1 cellular context compared by ENCODE assay signal in the genomic region with DNA sequence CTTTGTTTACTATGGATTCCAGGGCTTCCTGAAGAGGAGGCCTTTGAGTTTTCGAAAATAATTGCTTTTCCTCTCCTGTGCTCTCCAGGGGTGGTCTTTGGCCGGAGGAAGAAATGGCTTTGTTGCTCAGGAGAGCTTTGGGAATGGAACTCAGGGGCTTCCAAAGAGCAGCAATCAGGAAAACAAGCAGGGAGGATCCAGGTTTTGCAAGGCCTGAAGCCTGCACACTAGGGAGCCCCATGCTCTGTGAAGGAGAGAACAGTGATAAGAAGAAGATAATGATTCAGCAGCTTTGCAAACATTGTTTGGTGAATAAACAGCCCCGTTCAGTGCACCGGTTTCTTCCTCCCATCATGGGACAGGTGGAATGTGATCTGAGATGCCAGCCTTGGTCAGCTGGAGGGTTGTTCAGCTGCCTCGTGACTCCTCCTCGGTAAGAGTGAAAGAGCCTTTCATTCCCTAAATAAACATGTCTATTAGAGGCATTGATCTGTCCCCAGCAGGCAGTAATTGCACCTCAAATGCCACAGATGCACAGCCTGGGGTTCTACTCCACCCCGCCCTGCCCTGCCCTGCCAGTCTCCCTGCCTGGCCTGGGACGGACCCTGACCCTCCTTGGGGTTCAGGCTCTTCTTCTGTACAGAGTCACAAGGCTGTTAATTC.
TF ChIP-seq lines count a peak whose summit lies in the region.

No MANE protein-coding gene starts in this region.

TF ChIP-seq in HepG2, 621 proteins besides CTCF, POLR2A, EP300 and RAD21 (continued from another document and continues in another):
- TF ChIP-seq, protein P1, sequence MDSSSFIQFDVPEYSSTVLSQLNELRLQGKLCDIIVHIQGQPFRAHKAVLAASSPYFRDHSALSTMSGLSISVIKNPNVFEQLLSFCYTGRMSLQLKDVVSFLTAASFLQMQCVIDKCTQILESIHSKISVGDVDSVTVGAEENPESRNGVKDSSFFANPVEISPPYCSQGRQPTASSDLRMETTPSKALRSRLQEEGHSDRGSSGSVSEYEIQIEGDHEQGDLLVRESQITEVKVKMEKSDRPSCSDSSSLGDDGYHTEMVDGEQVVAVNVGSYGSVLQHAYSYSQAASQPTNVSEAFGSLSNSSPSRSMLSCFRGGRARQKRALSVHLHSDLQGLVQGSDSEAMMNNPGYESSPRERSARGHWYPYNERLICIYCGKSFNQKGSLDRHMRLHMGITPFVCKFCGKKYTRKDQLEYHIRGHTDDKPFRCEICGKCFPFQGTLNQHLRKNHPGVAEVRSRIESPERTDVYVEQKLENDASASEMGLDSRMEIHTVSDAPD (CRISPR knock-in tag; IDR thresholded peaks at IDR 0.05) = peak; percentile 88; the same call in 1 of the 2 replicates
- peak; percentile 76 for TF ChIP-seq ZMYM4 (CRISPR knock-in tag; IDR thresholded peaks at IDR 0.05)
- peak; percentile 48; the same call in 1 of the 2 replicates for TF ChIP-seq KMT2A (CRISPR knock-in tag; IDR thresholded peaks at IDR 0.05)
- peak; percentile 95 for TF ChIP-seq ISL2 (CRISPR knock-in tag; IDR thresholded peaks at IDR 0.05)
- peak; percentile 57 for TF ChIP-seq CEBPG (CRISPR knock-in tag; IDR thresholded peaks at IDR 0.05)
- TF ChIP-seq ZZZ3 (CRISPR knock-in tag; IDR thresholded peaks at IDR 0.05; ENCODE audit: borderline replicate concordance) = no peak
- TF ChIP-seq, protein P2, sequence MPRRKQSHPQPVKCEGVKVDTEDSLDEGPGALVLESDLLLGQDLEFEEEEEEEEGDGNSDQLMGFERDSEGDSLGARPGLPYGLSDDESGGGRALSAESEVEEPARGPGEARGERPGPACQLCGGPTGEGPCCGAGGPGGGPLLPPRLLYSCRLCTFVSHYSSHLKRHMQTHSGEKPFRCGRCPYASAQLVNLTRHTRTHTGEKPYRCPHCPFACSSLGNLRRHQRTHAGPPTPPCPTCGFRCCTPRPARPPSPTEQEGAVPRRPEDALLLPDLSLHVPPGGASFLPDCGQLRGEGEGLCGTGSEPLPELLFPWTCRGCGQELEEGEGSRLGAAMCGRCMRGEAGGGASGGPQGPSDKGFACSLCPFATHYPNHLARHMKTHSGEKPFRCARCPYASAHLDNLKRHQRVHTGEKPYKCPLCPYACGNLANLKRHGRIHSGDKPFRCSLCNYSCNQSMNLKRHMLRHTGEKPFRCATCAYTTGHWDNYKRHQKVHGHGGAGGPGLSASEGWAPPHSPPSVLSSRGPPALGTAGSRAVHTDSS (CRISPR knock-in tag; conservative IDR thresholded peaks at IDR 0.05) = no peak
- no peak for TF ChIP-seq ZNF7 (CRISPR knock-in tag; IDR thresholded peaks at IDR 0.05)
- TF ChIP-seq ZNF747 (CRISPR knock-in tag; IDR thresholded peaks at IDR 0.05; ENCODE audit: borderline replicate concordance) = 0 out of 2 replicates have a peak, but pooled peaks have one; percentile 45
- TF ChIP-seq, protein P3, sequence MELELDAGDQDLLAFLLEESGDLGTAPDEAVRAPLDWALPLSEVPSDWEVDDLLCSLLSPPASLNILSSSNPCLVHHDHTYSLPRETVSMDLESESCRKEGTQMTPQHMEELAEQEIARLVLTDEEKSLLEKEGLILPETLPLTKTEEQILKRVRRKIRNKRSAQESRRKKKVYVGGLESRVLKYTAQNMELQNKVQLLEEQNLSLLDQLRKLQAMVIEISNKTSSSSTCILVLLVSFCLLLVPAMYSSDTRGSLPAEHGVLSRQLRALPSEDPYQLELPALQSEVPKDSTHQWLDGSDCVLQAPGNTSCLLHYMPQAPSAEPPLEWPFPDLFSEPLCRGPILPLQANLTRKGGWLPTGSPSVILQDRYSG (CRISPR knock-in tag; IDR thresholded peaks at IDR 0.05) = peak; percentile 55; the same call in 1 of the 2 replicates
- TF ChIP-seq, protein P4, sequence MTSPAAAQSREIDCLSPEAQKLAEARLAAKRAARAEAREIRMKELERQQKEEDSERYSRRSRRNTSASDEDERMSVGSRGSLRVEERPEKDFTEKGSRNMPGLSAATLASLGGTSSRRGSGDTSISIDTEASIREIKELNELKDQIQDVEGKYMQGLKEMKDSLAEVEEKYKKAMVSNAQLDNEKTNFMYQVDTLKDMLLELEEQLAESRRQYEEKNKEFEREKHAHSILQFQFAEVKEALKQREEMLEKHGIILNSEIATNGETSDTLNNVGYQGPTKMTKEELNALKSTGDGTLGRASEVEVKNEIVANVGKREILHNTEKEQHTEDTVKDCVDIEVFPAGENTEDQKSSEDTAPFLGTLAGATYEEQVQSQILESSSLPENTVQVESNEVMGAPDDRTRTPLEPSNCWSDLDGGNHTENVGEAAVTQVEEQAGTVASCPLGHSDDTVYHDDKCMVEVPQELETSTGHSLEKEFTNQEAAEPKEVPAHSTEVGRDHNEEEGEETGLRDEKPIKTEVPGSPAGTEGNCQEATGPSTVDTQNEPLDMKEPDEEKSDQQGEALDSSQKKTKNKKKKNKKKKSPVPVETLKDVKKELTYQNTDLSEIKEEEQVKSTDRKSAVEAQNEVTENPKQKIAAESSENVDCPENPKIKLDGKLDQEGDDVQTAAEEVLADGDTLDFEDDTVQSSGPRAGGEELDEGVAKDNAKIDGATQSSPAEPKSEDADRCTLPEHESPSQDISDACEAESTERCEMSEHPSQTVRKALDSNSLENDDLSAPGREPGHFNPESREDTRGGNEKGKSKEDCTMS (CRISPR knock-in tag; conservative IDR thresholded peaks at IDR 0.05) = no peak
- TF ChIP-seq, protein P5, sequence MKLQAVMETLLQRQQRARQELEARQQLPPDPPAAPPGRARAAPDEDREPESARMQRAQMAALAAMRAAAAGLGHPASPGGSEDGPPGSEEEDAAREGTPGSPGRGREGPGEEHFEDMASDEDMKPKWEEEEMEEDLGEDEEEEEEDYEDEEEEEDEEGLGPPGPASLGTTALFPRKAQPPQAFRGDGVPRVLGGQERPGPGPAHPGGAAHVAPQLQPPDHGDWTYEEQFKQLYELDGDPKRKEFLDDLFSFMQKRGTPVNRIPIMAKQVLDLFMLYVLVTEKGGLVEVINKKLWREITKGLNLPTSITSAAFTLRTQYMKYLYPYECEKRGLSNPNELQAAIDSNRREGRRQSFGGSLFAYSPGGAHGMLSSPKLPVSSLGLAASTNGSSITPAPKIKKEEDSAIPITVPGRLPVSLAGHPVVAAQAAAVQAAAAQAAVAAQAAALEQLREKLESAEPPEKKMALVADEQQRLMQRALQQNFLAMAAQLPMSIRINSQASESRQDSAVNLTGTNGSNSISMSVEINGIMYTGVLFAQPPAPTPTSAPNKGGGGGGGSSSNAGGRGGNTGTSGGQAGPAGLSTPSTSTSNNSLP (IDR thresholded peaks at IDR 0.05; ENCODE audit: low read depth, low read length) = peak; percentile 94
- TF ChIP-seq, protein P6, sequence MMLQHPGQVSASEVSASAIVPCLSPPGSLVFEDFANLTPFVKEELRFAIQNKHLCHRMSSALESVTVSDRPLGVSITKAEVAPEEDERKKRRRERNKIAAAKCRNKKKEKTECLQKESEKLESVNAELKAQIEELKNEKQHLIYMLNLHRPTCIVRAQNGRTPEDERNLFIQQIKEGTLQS (CRISPR knock-in tag; IDR thresholded peaks at IDR 0.05) = peak; percentile 32
- TF ChIP-seq ZBTB42 (CRISPR knock-in tag; IDR thresholded peaks at IDR 0.05) = no peak
- TF ChIP-seq MEF2D (CRISPR knock-in tag; IDR thresholded peaks at IDR 0.05) = peak; percentile 67; the same call in 1 of the 2 replicates
- TF ChIP-seq MXI1 (IDR thresholded peaks at IDR 0.05; ENCODE audit: borderline replicate concordance, low read depth, low read length) = peak; percentile 63; the same call in 1 of the 3 replicates
- TF ChIP-seq NAIF1 (CRISPR knock-in tag; IDR thresholded peaks at IDR 0.05; ENCODE audit: borderline replicate concordance) = 0 out of 2 replicates have a peak, but pooled peaks have one; percentile 41
- TF ChIP-seq, protein P7, sequence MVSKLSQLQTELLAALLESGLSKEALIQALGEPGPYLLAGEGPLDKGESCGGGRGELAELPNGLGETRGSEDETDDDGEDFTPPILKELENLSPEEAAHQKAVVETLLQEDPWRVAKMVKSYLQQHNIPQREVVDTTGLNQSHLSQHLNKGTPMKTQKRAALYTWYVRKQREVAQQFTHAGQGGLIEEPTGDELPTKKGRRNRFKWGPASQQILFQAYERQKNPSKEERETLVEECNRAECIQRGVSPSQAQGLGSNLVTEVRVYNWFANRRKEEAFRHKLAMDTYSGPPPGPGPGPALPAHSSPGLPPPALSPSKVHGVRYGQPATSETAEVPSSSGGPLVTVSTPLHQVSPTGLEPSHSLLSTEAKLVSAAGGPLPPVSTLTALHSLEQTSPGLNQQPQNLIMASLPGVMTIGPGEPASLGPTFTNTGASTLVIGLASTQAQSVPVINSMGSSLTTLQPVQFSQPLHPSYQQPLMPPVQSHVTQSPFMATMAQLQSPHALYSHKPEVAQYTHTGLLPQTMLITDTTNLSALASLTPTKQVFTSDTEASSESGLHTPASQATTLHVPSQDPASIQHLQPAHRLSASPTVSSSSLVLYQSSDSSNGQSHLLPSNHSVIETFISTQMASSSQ (IDR thresholded peaks at IDR 0.05; ENCODE audit: low read depth) = peak; percentile 83
- TF ChIP-seq, protein P7 (CRISPR knock-in tag; IDR thresholded peaks at IDR 0.05; ENCODE audit: borderline replicate concordance) = peak; percentile 90
- TF ChIP-seq, protein P8, sequence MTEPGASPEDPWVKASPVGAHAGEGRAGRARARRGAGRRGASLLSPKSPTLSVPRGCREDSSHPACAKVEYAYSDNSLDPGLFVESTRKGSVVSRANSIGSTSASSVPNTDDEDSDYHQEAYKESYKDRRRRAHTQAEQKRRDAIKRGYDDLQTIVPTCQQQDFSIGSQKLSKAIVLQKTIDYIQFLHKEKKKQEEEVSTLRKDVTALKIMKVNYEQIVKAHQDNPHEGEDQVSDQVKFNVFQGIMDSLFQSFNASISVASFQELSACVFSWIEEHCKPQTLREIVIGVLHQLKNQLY (CRISPR knock-in tag; IDR thresholded peaks at IDR 0.05) = peak; percentile 98
- TF ChIP-seq HCFC1 (IDR thresholded peaks at IDR 0.05; ENCODE audit: low read depth, low read length) = no peak
- TF ChIP-seq XRCC5 (optimal IDR thresholded peaks at IDR 0.05; ENCODE audit: low read length) = peak; percentile 62
- peak; percentile 47 for TF ChIP-seq ASH2L (IDR thresholded peaks at IDR 0.05; ENCODE audit: insufficient read length, low read depth, low read length)
- peak; percentile 80; the same call in 1 of the 2 replicates for TF ChIP-seq ETV5 (CRISPR knock-in tag; IDR thresholded peaks at IDR 0.05; ENCODE audit: borderline replicate concordance)
- TF ChIP-seq ZNF614 (CRISPR knock-in tag; IDR thresholded peaks at IDR 0.05; ENCODE audit: borderline replicate concordance) = peak; percentile 80; the same call in 1 of the 2 replicates
- peak; percentile 94 for TF ChIP-seq FOXJ3 (CRISPR knock-in tag; IDR thresholded peaks at IDR 0.05; ENCODE audit: borderline replicate concordance)
- peak; percentile 76; the same call in 1 of the 2 replicates for TF ChIP-seq JUN (CRISPR knock-in tag; IDR thresholded peaks at IDR 0.05)
- TF ChIP-seq SMARCE1 (IDR thresholded peaks at IDR 0.05; ENCODE audit: borderline replicate concordance) = no peak
- TF ChIP-seq NR3C1 (CRISPR knock-in tag; IDR thresholded peaks at IDR 0.05) = no peak
- peak; percentile 55; the same call in 1 of the 2 replicates for TF ChIP-seq YEATS2 (CRISPR knock-in tag; IDR thresholded peaks at IDR 0.05; ENCODE audit: borderline replicate concordance)
- TF ChIP-seq NONO (IDR thresholded peaks at IDR 0.05) = no peak
- TF ChIP-seq NONO (CRISPR knock-in tag; conservative IDR thresholded peaks at IDR 0.05) = peak; percentile 80
- TF ChIP-seq, protein P9, sequence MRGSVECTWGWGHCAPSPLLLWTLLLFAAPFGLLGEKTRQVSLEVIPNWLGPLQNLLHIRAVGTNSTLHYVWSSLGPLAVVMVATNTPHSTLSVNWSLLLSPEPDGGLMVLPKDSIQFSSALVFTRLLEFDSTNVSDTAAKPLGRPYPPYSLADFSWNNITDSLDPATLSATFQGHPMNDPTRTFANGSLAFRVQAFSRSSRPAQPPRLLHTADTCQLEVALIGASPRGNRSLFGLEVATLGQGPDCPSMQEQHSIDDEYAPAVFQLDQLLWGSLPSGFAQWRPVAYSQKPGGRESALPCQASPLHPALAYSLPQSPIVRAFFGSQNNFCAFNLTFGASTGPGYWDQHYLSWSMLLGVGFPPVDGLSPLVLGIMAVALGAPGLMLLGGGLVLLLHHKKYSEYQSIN (CRISPR knock-in tag; IDR thresholded peaks at IDR 0.05; ENCODE audit: borderline replicate concordance) = no peak
- no peak for TF ChIP-seq THYN1 (CRISPR knock-in tag; IDR thresholded peaks at IDR 0.05; ENCODE audit: borderline replicate concordance, low read depth)
- TF ChIP-seq ZSCAN31 (CRISPR knock-in tag; IDR thresholded peaks at IDR 0.05; ENCODE audit: low read depth) = 0 out of 2 replicates have a peak, but pooled peaks have one; percentile 8
- TF ChIP-seq, protein P10, sequence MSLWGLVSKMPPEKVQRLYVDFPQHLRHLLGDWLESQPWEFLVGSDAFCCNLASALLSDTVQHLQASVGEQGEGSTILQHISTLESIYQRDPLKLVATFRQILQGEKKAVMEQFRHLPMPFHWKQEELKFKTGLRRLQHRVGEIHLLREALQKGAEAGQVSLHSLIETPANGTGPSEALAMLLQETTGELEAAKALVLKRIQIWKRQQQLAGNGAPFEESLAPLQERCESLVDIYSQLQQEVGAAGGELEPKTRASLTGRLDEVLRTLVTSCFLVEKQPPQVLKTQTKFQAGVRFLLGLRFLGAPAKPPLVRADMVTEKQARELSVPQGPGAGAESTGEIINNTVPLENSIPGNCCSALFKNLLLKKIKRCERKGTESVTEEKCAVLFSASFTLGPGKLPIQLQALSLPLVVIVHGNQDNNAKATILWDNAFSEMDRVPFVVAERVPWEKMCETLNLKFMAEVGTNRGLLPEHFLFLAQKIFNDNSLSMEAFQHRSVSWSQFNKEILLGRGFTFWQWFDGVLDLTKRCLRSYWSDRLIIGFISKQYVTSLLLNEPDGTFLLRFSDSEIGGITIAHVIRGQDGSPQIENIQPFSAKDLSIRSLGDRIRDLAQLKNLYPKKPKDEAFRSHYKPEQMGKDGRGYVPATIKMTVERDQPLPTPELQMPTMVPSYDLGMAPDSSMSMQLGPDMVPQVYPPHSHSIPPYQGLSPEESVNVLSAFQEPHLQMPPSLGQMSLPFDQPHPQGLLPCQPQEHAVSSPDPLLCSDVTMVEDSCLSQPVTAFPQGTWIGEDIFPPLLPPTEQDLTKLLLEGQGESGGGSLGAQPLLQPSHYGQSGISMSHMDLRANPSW (CRISPR knock-in tag; IDR thresholded peaks at IDR 0.05; ENCODE audit: borderline replicate concordance) = peak; percentile 94
- TF ChIP-seq FOSL2 (CRISPR knock-in tag; IDR thresholded peaks at IDR 0.05) = peak; percentile 94
